Comparison of ENCODE assay signal across 1 cellular context in the genomic region with DNA sequence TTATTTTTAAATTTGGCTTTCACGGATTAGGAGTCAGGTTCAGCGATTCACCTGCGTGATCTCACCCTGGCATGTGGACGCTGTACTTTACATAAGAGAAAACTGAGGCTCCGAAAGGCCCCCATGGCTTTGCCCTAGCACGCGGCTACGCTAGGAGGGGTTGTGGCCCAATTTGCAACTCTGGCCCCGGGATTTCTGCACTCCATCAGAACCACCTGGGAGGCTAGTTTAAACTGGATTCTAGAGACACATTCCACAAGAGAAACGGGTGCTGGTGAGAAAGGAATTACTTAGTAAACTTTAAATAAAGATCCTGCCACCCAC.
A peak's percentile ranks its signal among the peaks of the same experiment; 100 is the strongest.
TF ChIP-seq lines count a peak whose summit lies in the region.

No MANE protein-coding gene starts in this region.

TF ChIP-seq in K562, 482 proteins besides CTCF, POLR2A, EP300 and RAD21:
- TF ChIP-seq, protein P1, sequence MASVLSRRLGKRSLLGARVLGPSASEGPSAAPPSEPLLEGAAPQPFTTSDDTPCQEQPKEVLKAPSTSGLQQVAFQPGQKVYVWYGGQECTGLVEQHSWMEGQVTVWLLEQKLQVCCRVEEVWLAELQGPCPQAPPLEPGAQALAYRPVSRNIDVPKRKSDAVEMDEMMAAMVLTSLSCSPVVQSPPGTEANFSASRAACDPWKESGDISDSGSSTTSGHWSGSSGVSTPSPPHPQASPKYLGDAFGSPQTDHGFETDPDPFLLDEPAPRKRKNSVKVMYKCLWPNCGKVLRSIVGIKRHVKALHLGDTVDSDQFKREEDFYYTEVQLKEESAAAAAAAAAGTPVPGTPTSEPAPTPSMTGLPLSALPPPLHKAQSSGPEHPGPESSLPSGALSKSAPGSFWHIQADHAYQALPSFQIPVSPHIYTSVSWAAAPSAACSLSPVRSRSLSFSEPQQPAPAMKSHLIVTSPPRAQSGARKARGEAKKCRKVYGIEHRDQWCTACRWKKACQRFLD (CRISPR knock-in tag; IDR thresholded peaks at IDR 0.05): 0 out of 2 replicates have a peak, but pooled peaks have one; percentile 45
- TF ChIP-seq SMAD4 (CRISPR knock-in tag; conservative IDR thresholded peaks at IDR 0.05) (peak; percentile 72; the same call in 1 of the 2 replicates), HNRNPK (IDR thresholded peaks at IDR 0.05; ENCODE audit: low read depth, low read length, poor library complexity, severe bottlenecking) (no peak), ZNF551 (CRISPR knock-in tag; IDR thresholded peaks at IDR 0.05) (no peak), ETV5 (CRISPR knock-in tag; IDR thresholded peaks at IDR 0.05; ENCODE audit: low read depth) (0 out of 2 replicates have a peak, but pooled peaks have one; percentile 6), ZFX (CRISPR knock-in tag; IDR thresholded peaks at IDR 0.05) (peak; percentile 61), HDAC6 (IDR thresholded peaks at IDR 0.05; ENCODE audit: low read depth, low read length) (no peak), GTF2A2 (tag; IDR thresholded peaks at IDR 0.05) (0 out of 2 replicates have a peak, but pooled peaks have one; percentile 34), RBFOX2 (IDR thresholded peaks at IDR 0.05; ENCODE audit: low read depth, low read length) (peak; percentile 31), TCF7L2 (IDR thresholded peaks at IDR 0.05; ENCODE audit: low read depth, low read length) (no peak), EP400 (IDR thresholded peaks at IDR 0.05) (0 out of 2 replicates have a peak, but pooled peaks have one; percentile 12), NR4A1 (CRISPR knock-in tag; IDR thresholded peaks at IDR 0.05) (no peak), NR4A1 (tag; IDR thresholded peaks at IDR 0.05) (0 out of 2 replicates have a peak, but pooled peaks have one; percentile 55), L3MBTL2 (IDR thresholded peaks at IDR 0.05) (peak; percentile 80), ERF (CRISPR knock-in tag; IDR thresholded peaks at IDR 0.05) (peak; percentile 14; the same call in 1 of the 2 replicates), MGA (IDR thresholded peaks at IDR 0.05) (peak; percentile 88), ZNF592 (IDR thresholded peaks at IDR 0.05) (peak; percentile 64)
- TF ChIP-seq, protein P2, sequence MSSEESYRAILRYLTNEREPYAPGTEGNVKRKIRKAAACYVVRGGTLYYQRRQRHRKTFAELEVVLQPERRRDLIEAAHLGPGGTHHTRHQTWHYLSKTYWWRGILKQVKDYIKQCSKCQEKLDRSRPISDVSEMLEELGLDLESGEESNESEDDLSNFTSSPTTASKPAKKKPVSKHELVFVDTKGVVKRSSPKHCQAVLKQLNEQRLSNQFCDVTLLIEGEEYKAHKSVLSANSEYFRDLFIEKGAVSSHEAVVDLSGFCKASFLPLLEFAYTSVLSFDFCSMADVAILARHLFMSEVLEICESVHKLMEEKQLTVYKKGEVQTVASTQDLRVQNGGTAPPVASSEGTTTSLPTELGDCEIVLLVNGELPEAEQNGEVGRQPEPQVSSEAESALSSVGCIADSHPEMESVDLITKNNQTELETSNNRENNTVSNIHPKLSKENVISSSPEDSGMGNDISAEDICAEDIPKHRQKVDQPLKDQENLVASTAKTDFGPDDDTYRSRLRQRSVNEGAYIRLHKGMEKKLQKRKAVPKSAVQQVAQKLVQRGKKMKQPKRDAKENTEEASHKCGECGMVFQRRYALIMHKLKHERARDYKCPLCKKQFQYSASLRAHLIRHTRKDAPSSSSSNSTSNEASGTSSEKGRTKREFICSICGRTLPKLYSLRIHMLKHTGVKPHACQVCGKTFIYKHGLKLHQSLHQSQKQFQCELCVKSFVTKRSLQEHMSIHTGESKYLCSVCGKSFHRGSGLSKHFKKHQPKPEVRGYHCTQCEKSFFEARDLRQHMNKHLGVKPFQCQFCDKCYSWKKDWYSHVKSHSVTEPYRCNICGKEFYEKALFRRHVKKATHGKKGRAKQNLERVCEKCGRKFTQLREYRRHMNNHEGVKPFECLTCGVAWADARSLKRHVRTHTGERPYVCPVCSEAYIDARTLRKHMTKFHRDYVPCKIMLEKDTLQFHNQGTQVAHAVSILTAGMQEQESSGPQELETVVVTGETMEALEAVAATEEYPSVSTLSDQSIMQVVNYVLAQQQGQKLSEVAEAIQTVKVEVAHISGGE (CRISPR knock-in tag; IDR thresholded peaks at IDR 0.05): peak in 1 of 3 experiments; percentile 35; a peak in 1 of 6 replicates
- TF ChIP-seq, protein P3, sequence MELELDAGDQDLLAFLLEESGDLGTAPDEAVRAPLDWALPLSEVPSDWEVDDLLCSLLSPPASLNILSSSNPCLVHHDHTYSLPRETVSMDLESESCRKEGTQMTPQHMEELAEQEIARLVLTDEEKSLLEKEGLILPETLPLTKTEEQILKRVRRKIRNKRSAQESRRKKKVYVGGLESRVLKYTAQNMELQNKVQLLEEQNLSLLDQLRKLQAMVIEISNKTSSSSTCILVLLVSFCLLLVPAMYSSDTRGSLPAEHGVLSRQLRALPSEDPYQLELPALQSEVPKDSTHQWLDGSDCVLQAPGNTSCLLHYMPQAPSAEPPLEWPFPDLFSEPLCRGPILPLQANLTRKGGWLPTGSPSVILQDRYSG (tag; conservative IDR thresholded peaks at IDR 0.05; ENCODE audit: low read depth): peak; percentile 66; the same call in 1 of the 2 replicates
